5 cellular contexts compared by ENCODE assay signal in the genomic region with DNA sequence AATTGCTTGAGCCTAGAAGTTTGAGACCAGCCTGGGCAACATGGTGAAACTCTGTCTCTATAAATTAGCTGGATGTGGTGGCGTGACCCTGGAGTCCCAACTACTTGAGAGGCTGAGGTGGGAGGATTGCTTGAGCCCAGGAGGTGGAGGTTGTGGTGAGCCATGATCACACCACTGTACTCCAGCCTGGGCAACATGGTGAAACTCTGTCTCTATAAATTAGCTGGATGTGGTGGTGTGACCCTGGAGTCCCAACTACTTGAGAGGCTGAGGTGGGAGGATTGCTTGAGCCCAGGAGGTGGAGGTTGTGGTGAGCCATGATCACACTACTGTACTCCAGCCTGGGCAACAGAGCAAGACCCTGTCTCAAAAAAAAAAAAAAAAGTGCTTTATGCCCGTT. TPM values are rescaled to one million over a fixed set of nuclear protein-coding genes. Genes with fewer than 3 reads are reported as not detected.
"Had no signal": no experiment of that assay in that cellular context is flagged by ENCODE, and none has a peak within 500 bp of the region (broad histone marks: within the 10 kb centered on the region; RNA-seq: fewer than 3 reads in every experiment).

No MANE protein-coding gene starts in this region.

RNA-seq across cellular contexts. Expression of a gene that starts 35.0 kb away (rescaled TPM):
- total RNA-seq: ascending aorta, body of pancreas, IMR-90 had no signal

RNA-seq across cellular contexts. Expression of a gene that starts 53.4 kb away (rescaled TPM):
- total RNA-seq: activated B cell treated with CpG ODN at 0.5 μM for 24 hours; activated T-helper 2 cell treated with anti-CD3 and anti-CD28 coated beads, Interferon-gamma antibody, Interleukin-2, Interleukin-4, amounts not matched to agents 10 μg/mL and 5 μg/mL and 100 μg/mL, durations not matched to agents 14 hours and 24 hours and 36 hours; ascending aorta; body of pancreas; IMR-90 had no signal
- polyA plus RNA-seq: IMR-90 had no signal
